14 cellular contexts compared by ENCODE assay signal in the genomic region with DNA sequence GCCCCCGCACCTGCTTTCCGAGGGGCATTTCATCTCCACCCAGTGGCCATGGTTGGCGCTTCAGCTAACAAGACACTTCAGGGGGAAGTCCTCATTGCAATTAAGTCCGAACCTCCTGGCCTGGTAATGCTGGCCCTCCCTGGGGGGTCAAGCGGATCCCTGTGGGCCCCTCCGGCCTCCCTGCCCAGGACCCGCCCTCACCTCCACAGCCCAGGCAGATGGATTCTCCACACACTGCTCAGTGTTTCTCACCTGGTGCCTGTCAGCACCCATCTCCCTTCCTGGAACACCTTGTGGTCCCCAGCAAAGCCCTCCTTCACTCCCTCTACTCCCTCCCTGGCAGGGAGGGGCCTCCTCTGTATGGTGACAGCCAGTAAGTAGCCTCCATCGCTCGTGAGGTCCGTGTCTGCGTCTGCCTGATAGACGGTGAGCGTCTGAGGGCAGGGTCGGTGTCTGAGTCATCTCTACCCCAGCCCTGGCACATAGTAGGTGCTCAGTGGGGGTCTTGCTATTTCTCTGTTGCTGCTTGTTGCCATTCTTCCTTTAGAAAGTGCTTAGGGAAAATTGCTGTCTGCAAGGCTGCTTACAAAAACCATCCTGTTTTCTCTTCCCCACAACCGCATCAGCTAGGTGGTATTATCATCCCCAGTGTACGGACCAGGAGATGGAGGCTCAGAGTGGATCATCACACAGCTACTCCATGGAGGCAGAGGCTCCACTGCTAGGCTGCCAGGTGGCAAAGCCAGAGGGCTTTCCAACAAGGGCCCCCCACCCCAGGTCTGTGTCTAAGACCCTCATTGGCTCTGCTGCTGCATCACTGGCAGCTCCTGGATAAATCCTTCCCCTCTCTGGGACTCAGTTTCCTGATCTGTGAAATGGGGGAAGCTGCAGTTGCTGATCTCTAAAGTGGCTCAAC. TPM values are rescaled to one million over a fixed set of nuclear protein-coding genes. Genes with fewer than 3 reads are reported as not detected.
DNase-seq lines count a peak whose midpoint lies in the region; ATAC-seq, FAIRE-seq and TF ChIP-seq lines count a peak whose summit lies in the region.
"Had no signal": no experiment of that assay in that cellular context is flagged by ENCODE, and none has a peak within 500 bp of the region (broad histone marks: within the 10 kb centered on the region; RNA-seq: fewer than 3 reads in every experiment).

No MANE protein-coding gene starts in this region.

- H3K27me3 ChIP-seq in GM23248 (replicated peaks; ENCODE audit: insufficient read depth) (no peaks in the 10 kb centered on the region), mesendoderm (ENCODE audit: insufficient read depth, low read length, poor library complexity) (no peaks in the 10 kb centered on the region)
- H3K27me3 ChIP-seq: ovary had no signal

- H4K8ac ChIP-seq in mesendoderm (ENCODE audit: low read depth, low read length): no peak overlapping the region

- no peak overlapping the region for H2BK120ac ChIP-seq in mesendoderm (ENCODE audit: low read depth, low read length)

- no peak for ATAC-seq in natural killer cell
- no peak for ATAC-seq in GM18870 (IDR thresholded peaks at IDR 0.05; ENCODE audit: unreplicated experiment)
- no peak for ATAC-seq in GM18517 (IDR thresholded peaks at IDR 0.05; ENCODE audit: unreplicated experiment)

- TF ChIP-seq CTCF in chondrocyte (IDR thresholded peaks at IDR 0.05) (peak; percentile 30), natural killer cell (IDR thresholded peaks at IDR 0.05) (no peak)

- no peak overlapping the region for H2AFZ ChIP-seq in GM23248

- no peak overlapping the region for H3K18ac ChIP-seq in mesendoderm (ENCODE audit: low read length)

- H3K79me2 ChIP-seq in GM23248 (ENCODE audit: insufficient read depth) (no peaks in the 10 kb centered on the region), mesendoderm (ENCODE audit: control insufficient read depth, insufficient read depth, low read length) (no peaks in the 10 kb centered on the region)

- no peak overlapping the region for H2AK5ac ChIP-seq in mesendoderm (ENCODE audit: low read length)

- no peak overlapping the region for H2BK5ac ChIP-seq in mesendoderm (ENCODE audit: low read length)

- H3K4me1 Mint-ChIP-seq in chondrocyte (ENCODE audit: low read depth): peaks cover 84% of the 10 kb centered on the region
- peaks cover 5 to 7% of the 10 kb centered on the region in 2 donors for H3K4me1 Mint-ChIP-seq in natural killer cell

- H3K23ac ChIP-seq in mesendoderm (ENCODE audit: low read length): no peak overlapping the region

- WGBS in GM23248 (ENCODE audit: low coverage in 1 of 2, low lambda C conversion rate in 2 of 2, missing lambda C conversion rate in 2 of 2), 2 experiments: 86 to 89% methylated on average over 13 to 16 of the region's 16 CpGs
- no CpG with 5 or more reads among the region's 16 CpGs for WGBS in mesendoderm (ENCODE audit: extremely low coverage, insufficient coverage, low lambda C conversion rate)

- intact Hi-C loops in natural killer cell (cut with micrococcal nuclease): no loop called here

- peaks cover 23% of the 10 kb centered on the region for H3F3A ChIP-seq in GM23248 (ENCODE audit: insufficient read depth)

- no peaks in the 10 kb centered on the region for H3K9me3 ChIP-seq in GM23248 (ENCODE audit: low read depth)
- H3K9me3 ChIP-seq: ovary had no signal

- H3K79me1 ChIP-seq in mesendoderm (ENCODE audit: low read length): no peaks in the 10 kb centered on the region

- peak; percentile 47 for FAIRE-seq in A204.1 (lab: Jason Lieb, UNC)
- FAIRE-seq: GM12891 had no signal

- H3K36me3 ChIP-seq in GM23248 (ENCODE audit: low read depth) (no peaks in the 10 kb centered on the region), mesendoderm (ENCODE audit: control insufficient read depth, insufficient read depth, low read length) (no peaks in the 10 kb centered on the region)
- H3K36me3 ChIP-seq: ovary had no signal

- DNase-seq in GM23248 (peak; percentile 24), chondrocyte (ENCODE audit: low spot score) (peak; percentile 50), mesendoderm (peak; percentile 48), natural killer cell (no peak), DMS53 (lab: John Stamatoyannopoulos, UW) (no peak)
- DNase-seq: activated B cell treated with CpG ODN at 0.5 μM for 24 hours, activated gamma-delta T cell treated with Interleukin-2 at 50 U/mL for 16 hours, NCI-H1694 had no signal

- H4K20me1 ChIP-seq in GM23248 (ENCODE audit: insufficient read depth): no peaks in the 10 kb centered on the region

- H3K27ac ChIP-seq in GM23248 (no peak overlapping the region), mesendoderm (ENCODE audit: low read depth, low read length) (no peak overlapping the region)
- H3K27ac ChIP-seq: ovary had no signal

- H3K27ac Mint-ChIP-seq in chondrocyte (ENCODE audit: unreplicated experiment) (peak overlapping the region; percentile 83), natural killer cell (no peak overlapping the region)
- H3K27ac Mint-ChIP-seq: activated B cell treated with CpG ODN at 0.5 μM for 24 hours; CD8-positive, alpha-beta memory T cell had no signal

- H3K9ac ChIP-seq in GM23248: 0 out of 2 replicates have a peak overlapping the region, but pooled peaks have one; percentile 63
- no peak overlapping the region for H3K9ac ChIP-seq in mesendoderm (ENCODE audit: low read length)

- H2BK15ac ChIP-seq in mesendoderm (replicated peaks; ENCODE audit: low read depth): no peak overlapping the region

- H3K4me3 Mint-ChIP-seq in chondrocyte (ENCODE audit: unreplicated experiment) (no peak overlapping the region), natural killer cell (no peak overlapping the region)
- H3K4me3 Mint-ChIP-seq: activated B cell treated with CpG ODN at 0.5 μM for 24 hours had no signal

- H3K9me3 Mint-ChIP-seq in chondrocyte (ENCODE audit: low read depth) (no peaks in the 10 kb centered on the region), natural killer cell (no peaks in the 10 kb centered on the region)
- H3K9me3 Mint-ChIP-seq: activated B cell treated with CpG ODN at 0.5 μM for 24 hours; CD8-positive, alpha-beta memory T cell had no signal

- no peaks in the 10 kb centered on the region for H3K9me2 ChIP-seq in GM23248 (ENCODE audit: insufficient read depth)

- H3K36me3 Mint-ChIP-seq in chondrocyte (ENCODE audit: low read depth): no peaks in the 10 kb centered on the region
- no peaks in the 10 kb centered on the region for H3K36me3 Mint-ChIP-seq in natural killer cell
- H3K36me3 Mint-ChIP-seq: CD8-positive, alpha-beta memory T cell had no signal

- H3K27me3 Mint-ChIP-seq in chondrocyte (ENCODE audit: low read depth) (no peaks in the 10 kb centered on the region), natural killer cell (ENCODE audit: low read depth in 2 of 2) (peaks cover 20 to 25% of the 10 kb centered on the region in 2 donors)

- in situ Hi-C loops in GM23248 (cut with MboI): no loop called here

- H4K5ac ChIP-seq in mesendoderm (ENCODE audit: low read length): no peak overlapping the region

- no peak overlapping the region for H3K4me3 ChIP-seq in GM23248
- no peak overlapping the region for H3K4me3 ChIP-seq in mesendoderm (ENCODE audit: low read length)
- H3K4me3 ChIP-seq: ovary had no signal

- H3K4me2 ChIP-seq in GM23248 (ENCODE audit: unreplicated experiment) (peak overlapping the region; percentile 65), mesendoderm (ENCODE audit: low read length) (no peak overlapping the region)

- no peak overlapping the region for H3K4ac ChIP-seq in mesendoderm (ENCODE audit: low read depth, low read length)

- H3K56ac ChIP-seq in mesendoderm (ENCODE audit: low read length): no peak overlapping the region

- H3K4me1 ChIP-seq in GM23248 (ENCODE audit: insufficient read depth) (peaks cover 55% of the 10 kb centered on the region), mesendoderm (ENCODE audit: control insufficient read depth, low read depth, low read length) (no peaks in the 10 kb centered on the region)

RNA-seq across cellular contexts. Expression of a gene that starts 39.7 kb away (rescaled TPM):
- total RNA-seq in GM23248 (2014; rRNA removed; shearing (Covaris generic)): 17.9 and 35.8 TPM in 2 replicates
- polyA plus RNA-seq in GM23248 (2016; fragmentation: Nextera tagmentation; extraction: Ambion mirVana): 14.8 and 15.0 TPM in 2 replicates
- total RNA-seq in chondrocyte (36.4 to 61.0 TPM (median 39.6 TPM) in 3 replicates), natural killer cell (not detected)
- polyA plus RNA-seq in mesendoderm (2013, experiment 1 of 2): 4.8 TPM
- 5.6 TPM for polyA plus RNA-seq in mesendoderm (2013, experiment 2 of 2)
- total RNA-seq: activated B cell treated with CpG ODN at 0.5 μM for 24 hours had no signal
- polyA plus RNA-seq: CD8-positive, alpha-beta memory T cell had no signal

Comparison
In these comparisons a context has a peak if more than half of its experiments do, and no peak if none do; other contexts are left out.
1. DNase-seq: peak in GM23248 (single experiment), chondrocyte (single experiment) and mesendoderm (single experiment); none in natural killer cell (single experiment) and DMS53 (single experiment).
2. RNA of a gene that starts 39.7 kb away (total RNA-seq): 36.4 to 61.0 TPM in chondrocyte and 17.9 to 35.8 TPM in GM23248; not detected in natural killer cell; every median in the first group is over 10 times any median in the second.